In the genomic region with DNA sequence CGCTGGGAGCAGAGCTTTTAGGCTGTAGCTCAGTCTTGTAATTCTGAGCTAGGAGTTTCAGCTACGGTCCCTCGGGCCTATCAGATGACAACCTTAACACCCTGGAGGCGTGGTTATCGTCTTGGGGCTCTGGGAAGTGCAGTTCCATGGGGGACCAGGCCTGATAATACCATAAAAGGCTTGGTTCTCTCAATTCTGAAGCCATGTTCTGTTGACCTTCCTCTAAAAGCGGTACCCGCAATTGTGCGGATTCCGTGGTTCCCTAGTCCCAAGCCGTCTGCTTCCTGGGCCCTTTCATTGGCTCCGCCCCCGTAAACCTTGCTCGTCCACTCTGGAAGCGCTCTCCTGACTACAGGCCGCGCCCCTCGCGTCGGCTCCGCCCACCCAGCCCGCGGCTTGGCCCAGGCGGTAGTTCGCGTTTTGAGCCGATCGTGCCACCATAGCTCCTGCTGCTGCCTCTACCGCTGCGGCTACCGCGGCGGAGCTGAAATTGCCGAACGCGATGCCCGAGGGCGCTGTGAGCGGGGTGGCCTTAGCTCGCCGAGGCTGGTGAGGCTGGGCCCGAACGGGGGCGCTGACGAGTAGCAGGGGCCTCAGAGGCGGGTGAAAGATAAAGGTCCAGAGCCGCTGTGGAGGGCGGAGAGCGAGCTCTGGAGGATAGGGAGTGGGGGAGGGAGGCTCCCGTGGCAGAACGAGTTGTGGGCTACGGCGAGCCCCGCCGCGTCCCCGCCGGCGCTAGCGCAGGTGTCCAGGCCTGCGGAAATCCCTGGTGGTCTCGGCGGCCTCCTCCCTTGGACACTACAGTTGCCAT, we compare ENCODE assay signal across 1 cellular context.
TF ChIP-seq lines count a peak whose summit lies in the region.

A gene with protein sequence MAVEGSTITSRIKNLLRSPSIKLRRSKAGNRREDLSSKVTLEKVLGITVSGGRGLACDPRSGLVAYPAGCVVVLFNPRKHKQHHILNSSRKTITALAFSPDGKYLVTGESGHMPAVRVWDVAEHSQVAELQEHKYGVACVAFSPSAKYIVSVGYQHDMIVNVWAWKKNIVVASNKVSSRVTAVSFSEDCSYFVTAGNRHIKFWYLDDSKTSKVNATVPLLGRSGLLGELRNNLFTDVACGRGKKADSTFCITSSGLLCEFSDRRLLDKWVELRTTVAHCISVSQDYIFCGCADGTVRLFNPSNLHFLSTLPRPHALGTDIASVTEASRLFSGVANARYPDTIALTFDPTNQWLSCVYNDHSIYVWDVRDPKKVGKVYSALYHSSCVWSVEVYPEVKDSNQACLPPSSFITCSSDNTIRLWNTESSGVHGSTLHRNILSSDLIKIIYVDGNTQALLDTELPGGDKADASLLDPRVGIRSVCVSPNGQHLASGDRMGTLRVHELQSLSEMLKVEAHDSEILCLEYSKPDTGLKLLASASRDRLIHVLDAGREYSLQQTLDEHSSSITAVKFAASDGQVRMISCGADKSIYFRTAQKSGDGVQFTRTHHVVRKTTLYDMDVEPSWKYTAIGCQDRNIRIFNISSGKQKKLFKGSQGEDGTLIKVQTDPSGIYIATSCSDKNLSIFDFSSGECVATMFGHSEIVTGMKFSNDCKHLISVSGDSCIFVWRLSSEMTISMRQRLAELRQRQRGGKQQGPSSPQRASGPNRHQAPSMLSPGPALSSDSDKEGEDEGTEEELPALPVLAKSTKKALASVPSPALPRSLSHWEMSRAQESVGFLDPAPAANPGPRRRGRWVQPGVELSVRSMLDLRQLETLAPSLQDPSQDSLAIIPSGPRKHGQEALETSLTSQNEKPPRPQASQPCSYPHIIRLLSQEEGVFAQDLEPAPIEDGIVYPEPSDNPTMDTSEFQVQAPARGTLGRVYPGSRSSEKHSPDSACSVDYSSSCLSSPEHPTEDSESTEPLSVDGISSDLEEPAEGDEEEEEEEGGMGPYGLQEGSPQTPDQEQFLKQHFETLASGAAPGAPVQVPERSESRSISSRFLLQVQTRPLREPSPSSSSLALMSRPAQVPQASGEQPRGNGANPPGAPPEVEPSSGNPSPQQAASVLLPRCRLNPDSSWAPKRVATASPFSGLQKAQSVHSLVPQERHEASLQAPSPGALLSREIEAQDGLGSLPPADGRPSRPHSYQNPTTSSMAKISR (N-terminal part only) (plus strand): TSS at position 423 of the 811 bp plus-strand sequence. CDS start 792 bp downstream, outside the sequence.

TF ChIP-seq in K562, 482 proteins besides CTCF, POLR2A, EP300 and RAD21 (continued from another document and continues in another):
- TF ChIP-seq, protein P1, sequence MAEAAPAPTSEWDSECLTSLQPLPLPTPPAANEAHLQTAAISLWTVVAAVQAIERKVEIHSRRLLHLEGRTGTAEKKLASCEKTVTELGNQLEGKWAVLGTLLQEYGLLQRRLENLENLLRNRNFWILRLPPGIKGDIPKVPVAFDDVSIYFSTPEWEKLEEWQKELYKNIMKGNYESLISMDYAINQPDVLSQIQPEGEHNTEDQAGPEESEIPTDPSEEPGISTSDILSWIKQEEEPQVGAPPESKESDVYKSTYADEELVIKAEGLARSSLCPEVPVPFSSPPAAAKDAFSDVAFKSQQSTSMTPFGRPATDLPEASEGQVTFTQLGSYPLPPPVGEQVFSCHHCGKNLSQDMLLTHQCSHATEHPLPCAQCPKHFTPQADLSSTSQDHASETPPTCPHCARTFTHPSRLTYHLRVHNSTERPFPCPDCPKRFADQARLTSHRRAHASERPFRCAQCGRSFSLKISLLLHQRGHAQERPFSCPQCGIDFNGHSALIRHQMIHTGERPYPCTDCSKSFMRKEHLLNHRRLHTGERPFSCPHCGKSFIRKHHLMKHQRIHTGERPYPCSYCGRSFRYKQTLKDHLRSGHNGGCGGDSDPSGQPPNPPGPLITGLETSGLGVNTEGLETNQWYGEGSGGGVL (CRISPR knock-in tag; IDR thresholded peaks at IDR 0.05): no peak
- TF ChIP-seq L3MBTL2 (IDR thresholded peaks at IDR 0.05) (peak; percentile 88), MXI1 (IDR thresholded peaks at IDR 0.05; ENCODE audit: low read depth, low read length) (peak; percentile 40; the same call in 1 of the 2 replicates), RCOR1 (IDR thresholded peaks at IDR 0.05; ENCODE audit: borderline replicate concordance in 1 of 2, low read depth in 2 of 2, low read length in 2 of 2) (peak in 1 of 2 experiments; percentile 73; a peak in 2 of 4 replicates), SIN3A (IDR thresholded peaks at IDR 0.05; ENCODE audit: borderline replicate concordance in 2 of 2, control insufficient read depth in 1 of 2, low read depth in 2 of 2, low read length in 2 of 2) (no peak), GATAD2A (IDR thresholded peaks at IDR 0.05) (peak; percentile 81), MTA3 (IDR thresholded peaks at IDR 0.05; ENCODE audit: borderline replicate concordance) (peak; percentile 100), NELFE (IDR thresholded peaks at IDR 0.05; ENCODE audit: insufficient read depth, insufficient read length) (no peak), FOXK2 (conservative IDR thresholded peaks at IDR 0.05 in 1 of 2, IDR thresholded peaks at IDR 0.05 in 1 of 2; ENCODE audit: low read depth in 2 of 2) (peak; percentile 43 to 70; a peak in 1 of 4 replicates), ESRRA (IDR thresholded peaks at IDR 0.05; ENCODE audit: borderline replicate concordance, low read depth) (peak; percentile 86), RBM34 (IDR thresholded peaks at IDR 0.05; ENCODE audit: borderline replicate concordance, insufficient read depth, low read length) (no peak), OTX1 (CRISPR knock-in tag; IDR thresholded peaks at IDR 0.05) (peak; percentile 28; the same call in 1 of the 2 replicates), ZNF124 (CRISPR knock-in tag; IDR thresholded peaks at IDR 0.05) (no peak), NFATC3 (IDR thresholded peaks at IDR 0.05) (no peak), KLF16 (IDR thresholded peaks at IDR 0.05) (peak; percentile 61; the same call in 1 of the 2 replicates), SREBF1 (IDR thresholded peaks at IDR 0.05; ENCODE audit: borderline replicate concordance, low read depth, low read length) (peak; percentile 36; the same call in 1 of the 2 replicates), RUNX1 (IDR thresholded peaks at IDR 0.05; ENCODE audit: low read depth) (peak; percentile 66; the same call in 1 of the 2 replicates), CBX5 (IDR thresholded peaks at IDR 0.05; ENCODE audit: borderline replicate concordance, low read depth) (peak; percentile 81), CBX3 (IDR thresholded peaks at IDR 0.05; ENCODE audit: borderline replicate concordance in 1 of 2, low read length in 2 of 2) (peak in 1 of 2 experiments; percentile 80; a peak in 1 of 3 replicates), CBX1 (IDR thresholded peaks at IDR 0.05; ENCODE audit: low read depth) (peak; percentile 48; the same call in 1 of the 2 replicates), HMGN3 (IDR thresholded peaks at IDR 0.05; ENCODE audit: borderline replicate concordance, extremely low read depth, insufficient read length, low read depth, low read length) (peak; percentile 96), CHD2 (IDR thresholded peaks at IDR 0.05; ENCODE audit: low read depth, low read length) (peak; percentile 38; the same call in 1 of the 2 replicates), HNRNPL (IDR thresholded peaks at IDR 0.05; ENCODE audit: low read depth, low read length) (peak; percentile 94)
- TF ChIP-seq, protein P2, sequence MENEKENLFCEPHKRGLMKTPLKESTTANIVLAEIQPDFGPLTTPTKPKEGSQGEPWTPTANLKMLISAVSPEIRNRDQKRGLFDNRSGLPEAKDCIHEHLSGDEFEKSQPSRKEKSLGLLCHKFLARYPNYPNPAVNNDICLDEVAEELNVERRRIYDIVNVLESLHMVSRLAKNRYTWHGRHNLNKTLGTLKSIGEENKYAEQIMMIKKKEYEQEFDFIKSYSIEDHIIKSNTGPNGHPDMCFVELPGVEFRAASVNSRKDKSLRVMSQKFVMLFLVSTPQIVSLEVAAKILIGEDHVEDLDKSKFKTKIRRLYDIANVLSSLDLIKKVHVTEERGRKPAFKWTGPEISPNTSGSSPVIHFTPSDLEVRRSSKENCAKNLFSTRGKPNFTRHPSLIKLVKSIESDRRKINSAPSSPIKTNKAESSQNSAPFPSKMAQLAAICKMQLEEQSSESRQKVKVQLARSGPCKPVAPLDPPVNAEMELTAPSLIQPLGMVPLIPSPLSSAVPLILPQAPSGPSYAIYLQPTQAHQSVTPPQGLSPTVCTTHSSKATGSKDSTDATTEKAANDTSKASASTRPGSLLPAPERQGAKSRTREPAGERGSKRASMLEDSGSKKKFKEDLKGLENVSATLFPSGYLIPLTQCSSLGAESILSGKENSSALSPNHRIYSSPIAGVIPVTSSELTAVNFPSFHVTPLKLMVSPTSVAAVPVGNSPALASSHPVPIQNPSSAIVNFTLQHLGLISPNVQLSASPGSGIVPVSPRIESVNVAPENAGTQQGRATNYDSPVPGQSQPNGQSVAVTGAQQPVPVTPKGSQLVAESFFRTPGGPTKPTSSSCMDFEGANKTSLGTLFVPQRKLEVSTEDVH (IDR thresholded peaks at IDR 0.05; ENCODE audit: low read depth, partially characterized antibody): peak; percentile 4
- TF ChIP-seq, protein P3, sequence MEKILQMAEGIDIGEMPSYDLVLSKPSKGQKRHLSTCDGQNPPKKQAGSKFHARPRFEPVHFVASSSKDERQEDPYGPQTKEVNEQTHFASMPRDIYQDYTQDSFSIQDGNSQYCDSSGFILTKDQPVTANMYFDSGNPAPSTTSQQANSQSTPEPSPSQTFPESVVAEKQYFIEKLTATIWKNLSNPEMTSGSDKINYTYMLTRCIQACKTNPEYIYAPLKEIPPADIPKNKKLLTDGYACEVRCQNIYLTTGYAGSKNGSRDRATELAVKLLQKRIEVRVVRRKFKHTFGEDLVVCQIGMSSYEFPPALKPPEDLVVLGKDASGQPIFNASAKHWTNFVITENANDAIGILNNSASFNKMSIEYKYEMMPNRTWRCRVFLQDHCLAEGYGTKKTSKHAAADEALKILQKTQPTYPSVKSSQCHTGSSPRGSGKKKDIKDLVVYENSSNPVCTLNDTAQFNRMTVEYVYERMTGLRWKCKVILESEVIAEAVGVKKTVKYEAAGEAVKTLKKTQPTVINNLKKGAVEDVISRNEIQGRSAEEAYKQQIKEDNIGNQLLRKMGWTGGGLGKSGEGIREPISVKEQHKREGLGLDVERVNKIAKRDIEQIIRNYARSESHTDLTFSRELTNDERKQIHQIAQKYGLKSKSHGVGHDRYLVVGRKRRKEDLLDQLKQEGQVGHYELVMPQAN (IDR thresholded peaks at IDR 0.05; ENCODE audit: borderline replicate concordance): 0 out of 2 replicates have a peak, but pooled peaks have one; percentile 23
- TF ChIP-seq, protein P4, sequence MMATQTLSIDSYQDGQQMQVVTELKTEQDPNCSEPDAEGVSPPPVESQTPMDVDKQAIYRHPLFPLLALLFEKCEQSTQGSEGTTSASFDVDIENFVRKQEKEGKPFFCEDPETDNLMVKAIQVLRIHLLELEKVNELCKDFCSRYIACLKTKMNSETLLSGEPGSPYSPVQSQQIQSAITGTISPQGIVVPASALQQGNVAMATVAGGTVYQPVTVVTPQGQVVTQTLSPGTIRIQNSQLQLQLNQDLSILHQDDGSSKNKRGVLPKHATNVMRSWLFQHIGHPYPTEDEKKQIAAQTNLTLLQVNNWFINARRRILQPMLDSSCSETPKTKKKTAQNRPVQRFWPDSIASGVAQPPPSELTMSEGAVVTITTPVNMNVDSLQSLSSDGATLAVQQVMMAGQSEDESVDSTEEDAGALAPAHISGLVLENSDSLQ (IDR thresholded peaks at IDR 0.05): 0 out of 2 replicates have a peak, but pooled peaks have one; percentile 26
- TF ChIP-seq, protein P5, sequence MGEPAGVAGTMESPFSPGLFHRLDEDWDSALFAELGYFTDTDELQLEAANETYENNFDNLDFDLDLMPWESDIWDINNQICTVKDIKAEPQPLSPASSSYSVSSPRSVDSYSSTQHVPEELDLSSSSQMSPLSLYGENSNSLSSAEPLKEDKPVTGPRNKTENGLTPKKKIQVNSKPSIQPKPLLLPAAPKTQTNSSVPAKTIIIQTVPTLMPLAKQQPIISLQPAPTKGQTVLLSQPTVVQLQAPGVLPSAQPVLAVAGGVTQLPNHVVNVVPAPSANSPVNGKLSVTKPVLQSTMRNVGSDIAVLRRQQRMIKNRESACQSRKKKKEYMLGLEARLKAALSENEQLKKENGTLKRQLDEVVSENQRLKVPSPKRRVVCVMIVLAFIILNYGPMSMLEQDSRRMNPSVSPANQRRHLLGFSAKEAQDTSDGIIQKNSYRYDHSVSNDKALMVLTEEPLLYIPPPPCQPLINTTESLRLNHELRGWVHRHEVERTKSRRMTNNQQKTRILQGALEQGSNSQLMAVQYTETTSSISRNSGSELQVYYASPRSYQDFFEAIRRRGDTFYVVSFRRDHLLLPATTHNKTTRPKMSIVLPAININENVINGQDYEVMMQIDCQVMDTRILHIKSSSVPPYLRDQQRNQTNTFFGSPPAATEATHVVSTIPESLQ (CRISPR knock-in tag; IDR thresholded peaks at IDR 0.05): peak; percentile 81; the same call in 1 of the 2 replicates
- TF ChIP-seq, protein P6, sequence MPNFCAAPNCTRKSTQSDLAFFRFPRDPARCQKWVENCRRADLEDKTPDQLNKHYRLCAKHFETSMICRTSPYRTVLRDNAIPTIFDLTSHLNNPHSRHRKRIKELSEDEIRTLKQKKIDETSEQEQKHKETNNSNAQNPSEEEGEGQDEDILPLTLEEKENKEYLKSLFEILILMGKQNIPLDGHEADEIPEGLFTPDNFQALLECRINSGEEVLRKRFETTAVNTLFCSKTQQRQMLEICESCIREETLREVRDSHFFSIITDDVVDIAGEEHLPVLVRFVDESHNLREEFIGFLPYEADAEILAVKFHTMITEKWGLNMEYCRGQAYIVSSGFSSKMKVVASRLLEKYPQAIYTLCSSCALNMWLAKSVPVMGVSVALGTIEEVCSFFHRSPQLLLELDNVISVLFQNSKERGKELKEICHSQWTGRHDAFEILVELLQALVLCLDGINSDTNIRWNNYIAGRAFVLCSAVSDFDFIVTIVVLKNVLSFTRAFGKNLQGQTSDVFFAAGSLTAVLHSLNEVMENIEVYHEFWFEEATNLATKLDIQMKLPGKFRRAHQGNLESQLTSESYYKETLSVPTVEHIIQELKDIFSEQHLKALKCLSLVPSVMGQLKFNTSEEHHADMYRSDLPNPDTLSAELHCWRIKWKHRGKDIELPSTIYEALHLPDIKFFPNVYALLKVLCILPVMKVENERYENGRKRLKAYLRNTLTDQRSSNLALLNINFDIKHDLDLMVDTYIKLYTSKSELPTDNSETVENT (CRISPR knock-in tag; IDR thresholded peaks at IDR 0.05): peak; percentile 14
- TF ChIP-seq, protein P7, sequence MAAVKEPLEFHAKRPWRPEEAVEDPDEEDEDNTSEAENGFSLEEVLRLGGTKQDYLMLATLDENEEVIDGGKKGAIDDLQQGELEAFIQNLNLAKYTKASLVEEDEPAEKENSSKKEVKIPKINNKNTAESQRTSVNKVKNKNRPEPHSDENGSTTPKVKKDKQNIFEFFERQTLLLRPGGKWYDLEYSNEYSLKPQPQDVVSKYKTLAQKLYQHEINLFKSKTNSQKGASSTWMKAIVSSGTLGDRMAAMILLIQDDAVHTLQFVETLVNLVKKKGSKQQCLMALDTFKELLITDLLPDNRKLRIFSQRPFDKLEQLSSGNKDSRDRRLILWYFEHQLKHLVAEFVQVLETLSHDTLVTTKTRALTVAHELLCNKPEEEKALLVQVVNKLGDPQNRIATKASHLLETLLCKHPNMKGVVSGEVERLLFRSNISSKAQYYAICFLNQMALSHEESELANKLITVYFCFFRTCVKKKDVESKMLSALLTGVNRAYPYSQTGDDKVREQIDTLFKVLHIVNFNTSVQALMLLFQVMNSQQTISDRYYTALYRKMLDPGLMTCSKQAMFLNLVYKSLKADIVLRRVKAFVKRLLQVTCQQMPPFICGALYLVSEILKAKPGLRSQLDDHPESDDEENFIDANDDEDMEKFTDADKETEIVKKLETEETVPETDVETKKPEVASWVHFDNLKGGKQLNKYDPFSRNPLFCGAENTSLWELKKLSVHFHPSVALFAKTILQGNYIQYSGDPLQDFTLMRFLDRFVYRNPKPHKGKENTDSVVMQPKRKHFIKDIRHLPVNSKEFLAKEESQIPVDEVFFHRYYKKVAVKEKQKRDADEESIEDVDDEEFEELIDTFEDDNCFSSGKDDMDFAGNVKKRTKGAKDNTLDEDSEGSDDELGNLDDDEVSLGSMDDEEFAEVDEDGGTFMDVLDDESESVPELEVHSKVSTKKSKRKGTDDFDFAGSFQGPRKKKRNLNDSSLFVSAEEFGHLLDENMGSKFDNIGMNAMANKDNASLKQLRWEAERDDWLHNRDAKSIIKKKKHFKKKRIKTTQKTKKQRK (IDR thresholded peaks at IDR 0.05; ENCODE audit: borderline replicate concordance, low read depth, low read length): no peak
